ENCODE assay signal across 19 cellular contexts in genomic region chr6:130680118-130680517, GRCh38.
A peak's percentile ranks its signal among the peaks of the same experiment; 100 is the strongest.
DNase-seq lines count a peak whose midpoint lies in the region; ATAC-seq and TF ChIP-seq lines count a peak whose summit lies in the region.
"Had no signal": no experiment of that assay in that cellular context is flagged by ENCODE, and none has a peak within 500 bp of the region (broad histone marks: within the 10 kb centered on the region; RNA-seq: fewer than 3 reads in every experiment).

No MANE protein-coding gene starts in this region.

- 13 to 30% methylated on average over 3 of the region's 3 CpGs for WGBS in esophagus squamous epithelium, 2 donors

- no peaks in the 10 kb centered on the region for H4K20me1 ChIP-seq in MM.1S (ENCODE audit: insufficient read depth, low read length)

- H3K36me3 Mint-ChIP-seq in activated T-helper 2 cell treated with anti-CD3 and anti-CD28 coated beads, Interferon-gamma antibody, Interleukin-2, Interleukin-4, amounts not matched to agents 10 μg/mL and 5 μg/mL and 100 μg/mL, durations not matched to agents 14 hours and 24 hours and 36 hours (ENCODE audit: low read depth) = peaks cover 18% of the 10 kb centered on the region
- H3K36me3 Mint-ChIP-seq: CD4-positive, CD25-positive, alpha-beta regulatory T cell had no signal

- H3K79me2 ChIP-seq in ACC112 (ENCODE audit: control insufficient read depth, insufficient read depth, low read length, unreplicated experiment) = no peaks in the 10 kb centered on the region
- H3K79me2 ChIP-seq in MM.1S (ENCODE audit: low read length) = no peaks in the 10 kb centered on the region

- peaks cover 21% of the 10 kb centered on the region for H3K4me1 Mint-ChIP-seq in activated T-helper 2 cell treated with anti-CD3 and anti-CD28 coated beads, Interferon-gamma antibody, Interleukin-2, Interleukin-4, amounts not matched to agents 10 μg/mL and 5 μg/mL and 100 μg/mL, durations not matched to agents 14 hours and 24 hours and 36 hours (ENCODE audit: low read depth)
- H3K4me1 Mint-ChIP-seq: CD4-positive, CD25-positive, alpha-beta regulatory T cell had no signal

- ATAC-seq in RWPE2 (ENCODE audit: low read depth) (peak; percentile 87), omental fat pad (ENCODE audit: low FRiP score) (peak; percentile 83), sciatic nerve (no peak)
- ATAC-seq: mucosa of descending colon had no signal

- intact Hi-C loops in esophagus squamous epithelium (cut with DNase I) (no loop called here), sciatic nerve (cut with DNase I) (no loop called here)
- intact Hi-C loops in activated T-helper 2 cell treated with anti-CD3 and anti-CD28 coated beads, Interferon-gamma antibody, Interleukin-2, Interleukin-4, amounts not matched to agents 10 μg/mL and 5 μg/mL and 100 μg/mL, durations not matched to agents 14 hours and 24 hours and 36 hours (cut with micrococcal nuclease) = no loop called here

- TF ChIP-seq CTCF in RWPE2 (IDR thresholded peaks at IDR 0.05; ENCODE audit: poor library complexity, severe bottlenecking) (no peak), esophagus squamous epithelium (IDR thresholded peaks at IDR 0.05) (no peak), omental fat pad (IDR thresholded peaks at IDR 0.05) (no peak), MM.1S (IDR thresholded peaks at IDR 0.05; ENCODE audit: low read length) (no peak)

- H2AFZ ChIP-seq in ACC112 (ENCODE audit: low read length, unreplicated experiment) (peak overlapping the region; percentile 64), MM.1S (ENCODE audit: low read length) (no peak overlapping the region)

- no peaks in the 10 kb centered on the region for H3F3A ChIP-seq in MM.1S (ENCODE audit: insufficient read depth, low read length)

- no peaks in the 10 kb centered on the region for H3K9me2 ChIP-seq in MM.1S (replicated peaks; ENCODE audit: insufficient read depth, low read length)

- peaks cover 18% of the 10 kb centered on the region for H3K4me1 ChIP-seq in ACC112 (ENCODE audit: control insufficient read depth, insufficient read depth, low read length, unreplicated experiment)
- H3K4me1 ChIP-seq in RWPE2 (ENCODE audit: insufficient read depth, poor library complexity, severe bottlenecking) = peaks cover 13% of the 10 kb centered on the region
- peaks cover 0 to 20% (median 4%) of the 10 kb centered on the region in 3 donors for H3K4me1 ChIP-seq in esophagus squamous epithelium
- H3K4me1 ChIP-seq in MM.1S (ENCODE audit: low read length) = no peaks in the 10 kb centered on the region

- in situ Hi-C loops in KBM-7 (cut with MboI; ENCODE audit: low pct_unique_long_range_greater_than_20kb, low sequenced_read_pairs) = no loop called here

- H3K9me3 ChIP-seq in RWPE2 (ENCODE audit: severe bottlenecking) (no peaks in the 10 kb centered on the region), esophagus squamous epithelium (peaks cover 0 to 4% (median 0%) of the 10 kb centered on the region in 3 donors), MM.1S (replicated peaks; ENCODE audit: insufficient read depth, low read length) (no peaks in the 10 kb centered on the region)
- H3K9me3 ChIP-seq: mucosa of descending colon, neutrophil, transverse colon had no signal

- H3K36me3 ChIP-seq in ACC112 (ENCODE audit: insufficient read depth, low read length) (no peaks in the 10 kb centered on the region), RWPE2 (ENCODE audit: low read depth) (no peaks in the 10 kb centered on the region), esophagus squamous epithelium (no peaks in the 10 kb centered on the region), MM.1S (replicated peaks; ENCODE audit: insufficient read depth, low read length) (no peaks in the 10 kb centered on the region)
- H3K36me3 ChIP-seq: neutrophil, transverse colon had no signal

- H3K27me3 ChIP-seq in ACC112 (ENCODE audit: insufficient read depth, low read length) = no peaks in the 10 kb centered on the region
- H3K27me3 ChIP-seq in RWPE2 (ENCODE audit: insufficient read depth, poor library complexity, severe bottlenecking) = no peaks in the 10 kb centered on the region
- no peaks in the 10 kb centered on the region for H3K27me3 ChIP-seq in esophagus squamous epithelium
- no peaks in the 10 kb centered on the region for H3K27me3 ChIP-seq in MM.1S (replicated peaks; ENCODE audit: insufficient read depth, low read length)
- H3K27me3 ChIP-seq: neutrophil, transverse colon had no signal

- H3K27me3 Mint-ChIP-seq in activated T-helper 2 cell treated with anti-CD3 and anti-CD28 coated beads, Interferon-gamma antibody, Interleukin-2, Interleukin-4, amounts not matched to agents 10 μg/mL and 5 μg/mL and 100 μg/mL, durations not matched to agents 14 hours and 24 hours and 36 hours (ENCODE audit: low read depth) = peaks cover 5% of the 10 kb centered on the region
- H3K27me3 Mint-ChIP-seq: activated naive CD8-positive, alpha-beta T cell treated with anti-CD3 and anti-CD28 coated beads, Interleukin-2, amount 10 ng/mL, durations not matched to agents 7 days and 5 days had no signal

- DNase-seq in RWPE2 (ENCODE audit: low spot score) (no peak), esophagus squamous epithelium (lab: John Stamatoyannopoulos, UW) (no peak), omental fat pad (ENCODE audit: low spot score) (no peak), MM.1S (no peak), sciatic nerve (ENCODE audit: low spot score) (no peak), KBM-7 (no peak)
- no peak for DNase-seq in activated T-helper 2 cell treated with anti-CD3 and anti-CD28 coated beads, Interferon-gamma antibody, Interleukin-2, Interleukin-4, amounts not matched to agents 10 μg/mL and 5 μg/mL and 100 μg/mL, durations not matched to agents 14 hours and 24 hours and 36 hours (ENCODE audit: low spot score)
- DNase-seq: activated CD4-positive, alpha-beta T cell treated with anti-CD3 and anti-CD28 coated beads, Interleukin-2, amount 50 U/mL, for 1 hour; activated naive CD8-positive, alpha-beta T cell treated with anti-CD3 and anti-CD28 coated beads, Interleukin-2, amount 10 ng/mL, durations not matched to agents 7 days and 5 days; activated T-cell treated with anti-CD3 and anti-CD28 coated beads, Interleukin-2, amount 50 U/mL, for 1 hour; CD4-positive, CD25-positive, alpha-beta regulatory T cell; DMS79 treated with DMSO at 0.1 percent for 48 hours; mucosa of descending colon; NCI-H2029; NCI-H526 treated with DMSO at 0.1 percent for 48 hours; transverse colon had no signal

- H3K27ac Mint-ChIP-seq in activated T-helper 2 cell treated with anti-CD3 and anti-CD28 coated beads, Interferon-gamma antibody, Interleukin-2, Interleukin-4, amounts not matched to agents 10 μg/mL and 5 μg/mL and 100 μg/mL, durations not matched to agents 14 hours and 24 hours and 36 hours = no peak overlapping the region
- H3K27ac Mint-ChIP-seq: activated naive CD8-positive, alpha-beta T cell treated with anti-CD3 and anti-CD28 coated beads, Interleukin-2, amount 10 ng/mL, durations not matched to agents 7 days and 5 days; CD4-positive, CD25-positive, alpha-beta regulatory T cell had no signal

- H3K4me3 ChIP-seq in ACC112 (ENCODE audit: low read depth, low read length) (0 out of 2 replicates have a peak overlapping the region, but pooled peaks have one; percentile 10), RWPE2 (ENCODE audit: severe bottlenecking) (no peak overlapping the region), esophagus squamous epithelium (no peak overlapping the region), MM.1S (ENCODE audit: low read length) (no peak overlapping the region)
- H3K4me3 ChIP-seq: mucosa of descending colon, SK-N-MC, transverse colon had no signal

- no peak for TF ChIP-seq POLR2A in esophagus squamous epithelium (IDR thresholded peaks at IDR 0.05)

- H3K4me2 ChIP-seq in MM.1S (ENCODE audit: low read depth, low read length) = no peak overlapping the region

- H3K27ac ChIP-seq in ACC112 (ENCODE audit: low read depth, low read length) (peak overlapping the region; percentile 82), RWPE2 (ENCODE audit: poor library complexity, severe bottlenecking) (peak overlapping the region; percentile 39), esophagus squamous epithelium (peak overlapping the region; percentile 16 to 35 (median 34)), MM.1S (ENCODE audit: low read length) (no peak overlapping the region)
- H3K27ac ChIP-seq: neutrophil, SK-N-MC had no signal

- no peak overlapping the region for H3K4me3 Mint-ChIP-seq in activated T-helper 2 cell treated with anti-CD3 and anti-CD28 coated beads, Interferon-gamma antibody, Interleukin-2, Interleukin-4, amounts not matched to agents 10 μg/mL and 5 μg/mL and 100 μg/mL, durations not matched to agents 14 hours and 24 hours and 36 hours (ENCODE audit: low read depth)
- H3K4me3 Mint-ChIP-seq: activated naive CD8-positive, alpha-beta T cell treated with anti-CD3 and anti-CD28 coated beads, Interleukin-2, amount 10 ng/mL, durations not matched to agents 7 days and 5 days; CD4-positive, CD25-positive, alpha-beta regulatory T cell had no signal

- peaks cover 15% of the 10 kb centered on the region for H3K9me3 Mint-ChIP-seq in activated T-helper 2 cell treated with anti-CD3 and anti-CD28 coated beads, Interferon-gamma antibody, Interleukin-2, Interleukin-4, amounts not matched to agents 10 μg/mL and 5 μg/mL and 100 μg/mL, durations not matched to agents 14 hours and 24 hours and 36 hours

- H3K9ac ChIP-seq in MM.1S (ENCODE audit: low read length) = no peak overlapping the region
